20 cellular contexts compared by ENCODE assay signal in the genomic region with DNA sequence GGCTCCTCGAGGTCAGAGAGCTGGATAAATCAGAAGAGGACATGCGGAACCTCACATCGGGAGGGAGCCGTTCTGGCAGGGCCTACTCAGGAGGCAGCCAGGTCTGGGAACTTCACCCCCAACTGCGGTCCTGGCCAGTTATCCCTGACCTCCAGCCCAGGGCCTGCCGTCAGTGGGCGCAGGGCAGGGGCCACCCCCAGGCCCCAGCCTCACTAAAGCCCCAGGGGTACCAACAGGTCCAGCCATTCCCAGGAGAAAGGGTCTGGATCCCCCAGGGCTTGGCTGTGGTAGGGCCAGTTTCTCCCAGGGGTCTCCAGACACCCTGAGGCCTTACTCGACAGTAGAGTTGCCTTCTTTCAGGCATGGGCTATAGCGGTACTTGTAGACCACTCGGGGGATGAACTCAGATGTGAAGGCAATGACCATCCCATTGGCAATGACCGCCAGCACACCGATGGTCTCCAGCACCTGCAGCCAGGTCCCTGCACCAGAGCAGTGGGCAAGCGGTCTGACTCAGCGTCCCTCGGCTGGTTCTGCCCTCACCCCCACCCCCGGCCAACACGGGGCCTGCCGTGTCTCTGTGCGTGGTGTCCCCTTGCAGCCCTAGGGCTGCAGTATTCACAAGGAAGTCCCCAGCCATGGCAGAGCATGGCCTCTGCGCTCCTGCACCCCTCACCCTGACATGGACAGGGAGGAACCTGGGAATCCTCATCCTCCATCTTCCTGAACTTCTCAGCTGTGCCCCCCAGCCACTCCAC. TPM values are rescaled to one million over a fixed set of nuclear protein-coding genes. Genes with fewer than 3 reads are reported as not detected.
A peak's percentile ranks its signal among the peaks of the same experiment; 100 is the strongest.
DNase-seq lines count a peak whose midpoint lies in the region; ATAC-seq, FAIRE-seq and TF ChIP-seq lines count a peak whose summit lies in the region.
"Had no signal": no experiment of that assay in that cellular context is flagged by ENCODE, and none has a peak within 500 bp of the region (broad histone marks: within the 10 kb centered on the region; RNA-seq: fewer than 3 reads in every experiment).

No MANE protein-coding gene starts in this region.

- no peak for TF ChIP-seq EP300 in ovary (IDR thresholded peaks at IDR 0.05)

- 84 to 88% (median 87%) methylated on average over 19 to 20 of the region's 20 CpGs for whole genome bisulfite sequencing in ovary, 3 donors

- intact Hi-C loops in left cardiac atrium (cut with DNase I) (no loop called here), natural killer cell (cut with micrococcal nuclease) (loop anchor here (5.0 kb wide), 2 partner anchors 152 to 212 kb away; partner anchors contain the start of genes BET1L and RIC8A), ovary (cut with DNase I) (no loop called here)
- intact Hi-C loops in activated CD4-positive, alpha-beta memory T cell treated with anti-CD3 and anti-CD28 coated beads for 36 hours (cut with micrococcal nuclease), result loop anchor here (10.0 kb wide), 1 partner anchor 375 kb away; the partner anchor contains the start of genes CEND1 and SLC25A22

- H3K36me3 ChIP-seq in right atrium auricular region (no peaks in the 10 kb centered on the region), ovary (no peaks in the 10 kb centered on the region)

- TF ChIP-seq CTCF in right atrium auricular region (IDR thresholded peaks at IDR 0.05), result no peak
- TF ChIP-seq CTCF in natural killer cell (IDR thresholded peaks at IDR 0.05), result no peak
- no peak for TF ChIP-seq CTCF in ovary (IDR thresholded peaks at IDR 0.05)

- DNase-seq in left cardiac atrium, result peak; percentile 20
- no peak for DNase-seq in right atrium auricular region (ENCODE audit: low spot score)
- peak; percentile 14 for DNase-seq in natural killer cell
- peak in 1 of 2 donors; percentile 50 for DNase-seq in stimulated activated effector memory CD8-positive, alpha-beta T cell treated with anti-CD3 and anti-CD28 coated beads, Interleukin-12 subunit alpha, Interleukin-12 subunit beta, amount 100 ng/mL, for 72 hours (ENCODE audit: low spot score in 2 of 2)
- DNase-seq in RCC 7860 (ENCODE audit: low spot score), result no peak
- no peak for DNase-seq in activated CD4-positive, alpha-beta memory T cell treated with anti-CD3 and anti-CD28 coated beads for 36 hours
- no peak for DNase-seq in ovary
- DNase-seq: C1 segment of cervical spinal cord, GF-D8, GM23248, KG1, NCI-H1105 treated with DMSO at 0.1 percent for 48 hours, NCI-H1694 treated with DMSO at 0.1 percent for 48 hours, NCI-H510A, NCI-H774, SHP77 treated with DMSO at 0.1 percent for 48 hours had no signal

- H3K4me1 ChIP-seq in right atrium auricular region, result peaks cover 0 to 23% of the 10 kb centered on the region in 2 donors
- H3K4me1 ChIP-seq in ovary (ENCODE audit: insufficient read depth), result peaks cover 2% of the 10 kb centered on the region

- H3K9me3 Mint-ChIP-seq in T-helper 1 cell treated with Interleukin-12 subunit alpha and Interleukin-12 subunit beta and Interleukin-4 antibody, amounts not matched to agents 30 μg/mL and 1 μg/mL, for 36 hours, result no peaks in the 10 kb centered on the region
- peaks cover under 1% of the 10 kb centered on the region in 2 donors for H3K9me3 Mint-ChIP-seq in natural killer cell
- H3K9me3 Mint-ChIP-seq in stimulated activated effector memory CD8-positive, alpha-beta T cell treated with anti-CD3 and anti-CD28 coated beads, Interleukin-12 subunit alpha, Interleukin-12 subunit beta, amount 100 ng/mL, for 72 hours, result no peaks in the 10 kb centered on the region
- H3K9me3 Mint-ChIP-seq in activated CD4-positive, alpha-beta memory T cell treated with anti-CD3 and anti-CD28 coated beads for 36 hours, result no peaks in the 10 kb centered on the region

- peaks cover 14% of the 10 kb centered on the region for H3K36me3 Mint-ChIP-seq in T-helper 1 cell treated with Interleukin-12 subunit alpha and Interleukin-12 subunit beta and Interleukin-4 antibody, amounts not matched to agents 30 μg/mL and 1 μg/mL, for 36 hours (ENCODE audit: low read depth)
- H3K36me3 Mint-ChIP-seq in natural killer cell, result peaks cover 4% of the 10 kb centered on the region
- peaks cover 13% of the 10 kb centered on the region for H3K36me3 Mint-ChIP-seq in stimulated activated effector memory CD8-positive, alpha-beta T cell treated with anti-CD3 and anti-CD28 coated beads, Interleukin-12 subunit alpha, Interleukin-12 subunit beta, amount 100 ng/mL, for 72 hours
- H3K36me3 Mint-ChIP-seq in activated CD4-positive, alpha-beta memory T cell treated with anti-CD3 and anti-CD28 coated beads for 36 hours, result peaks cover 2% of the 10 kb centered on the region

- H3K27ac ChIP-seq in right atrium auricular region, result no peak overlapping the region
- no peak overlapping the region for H3K27ac ChIP-seq in ovary
- H3K27ac ChIP-seq: GM23248 had no signal

- H3K27me3 Mint-ChIP-seq in T-helper 1 cell treated with Interleukin-12 subunit alpha and Interleukin-12 subunit beta and Interleukin-4 antibody, amounts not matched to agents 30 μg/mL and 1 μg/mL, for 36 hours (ENCODE audit: low read depth), result no peaks in the 10 kb centered on the region
- peaks cover 2 to 4% of the 10 kb centered on the region in 2 donors for H3K27me3 Mint-ChIP-seq in natural killer cell (ENCODE audit: low read depth in 2 of 2)
- no peaks in the 10 kb centered on the region for H3K27me3 Mint-ChIP-seq in activated CD4-positive, alpha-beta memory T cell treated with anti-CD3 and anti-CD28 coated beads for 36 hours

- H3K27me3 ChIP-seq in right atrium auricular region (peaks cover 0 to 3% of the 10 kb centered on the region in 2 donors), ovary (no peaks in the 10 kb centered on the region)

- POLR2A ChIA-PET in activated CD4-positive, alpha-beta memory T cell treated with anti-CD3 and anti-CD28 coated beads for 36 hours (lab: Charles Lee), result no interaction called here

- no peaks in the 10 kb centered on the region for H3K9me3 ChIP-seq in right atrium auricular region
- H3K9me3 ChIP-seq in ovary, result no peaks in the 10 kb centered on the region

- ATAC-seq in left cardiac atrium (no peak), natural killer cell (no peak)
- ATAC-seq in stimulated activated effector memory CD8-positive, alpha-beta T cell treated with anti-CD3 and anti-CD28 coated beads, Interleukin-12 subunit alpha, Interleukin-12 subunit beta, amount 100 ng/mL, for 72 hours, result no peak
- ATAC-seq: HCT116, SK-N-SH treated with all-trans-retinoic acid at 6 μM for 48 hours had no signal

- H3K27ac Mint-ChIP-seq in T-helper 1 cell treated with Interleukin-12 subunit alpha and Interleukin-12 subunit beta and Interleukin-4 antibody, amounts not matched to agents 30 μg/mL and 1 μg/mL, for 36 hours, result no peak overlapping the region
- H3K27ac Mint-ChIP-seq in natural killer cell, result no peak overlapping the region
- H3K27ac Mint-ChIP-seq in stimulated activated effector memory CD8-positive, alpha-beta T cell treated with anti-CD3 and anti-CD28 coated beads, Interleukin-12 subunit alpha, Interleukin-12 subunit beta, amount 100 ng/mL, for 72 hours, result peak overlapping the region; percentile 40
- H3K27ac Mint-ChIP-seq in activated CD4-positive, alpha-beta memory T cell treated with anti-CD3 and anti-CD28 coated beads for 36 hours, result no peak overlapping the region

- no peak overlapping the region for H3K4me3 ChIP-seq in right atrium auricular region
- no peak overlapping the region for H3K4me3 ChIP-seq in ovary
- H3K4me3 ChIP-seq: GM23248 had no signal

- H3K4me1 Mint-ChIP-seq in T-helper 1 cell treated with Interleukin-12 subunit alpha and Interleukin-12 subunit beta and Interleukin-4 antibody, amounts not matched to agents 30 μg/mL and 1 μg/mL, for 36 hours (ENCODE audit: low read depth), result peaks cover 16% of the 10 kb centered on the region
- H3K4me1 Mint-ChIP-seq in natural killer cell, result peaks cover 9 to 35% of the 10 kb centered on the region in 2 donors
- H3K4me1 Mint-ChIP-seq in stimulated activated effector memory CD8-positive, alpha-beta T cell treated with anti-CD3 and anti-CD28 coated beads, Interleukin-12 subunit alpha, Interleukin-12 subunit beta, amount 100 ng/mL, for 72 hours, result peaks cover 21% of the 10 kb centered on the region
- peaks cover 15% of the 10 kb centered on the region for H3K4me1 Mint-ChIP-seq in activated CD4-positive, alpha-beta memory T cell treated with anti-CD3 and anti-CD28 coated beads for 36 hours (ENCODE audit: low read depth)

- FAIRE-seq in RCC 7860 (lab: Jason Lieb, UNC), result no peak

- CTCF ChIA-PET in activated CD4-positive, alpha-beta memory T cell treated with anti-CD3 and anti-CD28 coated beads for 36 hours (lab: Charles Lee), result interaction anchor here (0.6 to 0.8 kb wide), 2 partner anchors 29 to 146 kb away, joined by 3 read pairs; no protein-coding TSS in a partner anchor

- H3K4me3 Mint-ChIP-seq in T-helper 1 cell treated with Interleukin-12 subunit alpha and Interleukin-12 subunit beta and Interleukin-4 antibody, amounts not matched to agents 30 μg/mL and 1 μg/mL, for 36 hours, result peak overlapping the region; percentile 28
- no peak overlapping the region for H3K4me3 Mint-ChIP-seq in natural killer cell
- H3K4me3 Mint-ChIP-seq in stimulated activated effector memory CD8-positive, alpha-beta T cell treated with anti-CD3 and anti-CD28 coated beads, Interleukin-12 subunit alpha, Interleukin-12 subunit beta, amount 100 ng/mL, for 72 hours, result no peak overlapping the region
- H3K4me3 Mint-ChIP-seq in activated CD4-positive, alpha-beta memory T cell treated with anti-CD3 and anti-CD28 coated beads for 36 hours, result no peak overlapping the region

- TF ChIP-seq POLR2A in ovary (IDR thresholded peaks at IDR 0.05), result no peak

RNA-seq across cellular contexts. Expression of gene SIGIRR, which starts 4.6 kb away (rescaled TPM):
- total RNA-seq in left cardiac atrium (10 to 100 TPM; 35.4 to 36.7 TPM), right atrium auricular region (10 to 100 TPM; 26.6 to 33.3 TPM), natural killer cell (100 to 1,000 TPM; 619 to 690 (median 666) TPM), ovary (10 to 100 TPM; 15.0 to 52.6 (median 27.5) TPM)
- 10 to 100 TPM; 55.0 to 57.2 TPM for total RNA-seq in activated CD4-positive, alpha-beta memory T cell treated with anti-CD3 and anti-CD28 coated beads for 36 hours
- 10 to 100 TPM in 1 of 2 donors, 1 to 10 TPM in 1; 1.5 to 39.5 TPM for polyA plus RNA-seq in ovary

RNA-seq across cellular contexts. Expression of gene ANO9, which starts 22.4 kb away (rescaled TPM):
- total RNA-seq in left cardiac atrium (1 to 10 TPM in 1 of 2 donors, under 1 TPM in 1; 0.55 to 1.6 TPM), right atrium auricular region (under 1 TPM; 0.11 to 0.75 TPM), natural killer cell (10 to 100 TPM; 15.1 to 21.3 (median 15.1) TPM), ovary (10 to 100 TPM in 1 of 7 donors, 1 to 10 TPM in 2, under 1 TPM in 4; 0.15 to 11.4 (median 0.82) TPM)
- total RNA-seq in activated CD4-positive, alpha-beta memory T cell treated with anti-CD3 and anti-CD28 coated beads for 36 hours, result 10 to 100 TPM; 41.7 to 45.6 TPM
- polyA plus RNA-seq in ovary, result under 1 TPM; 0.12 to 0.31 TPM
- total RNA-seq: GM23248 had no signal
- polyA plus RNA-seq: GM23248 had no signal

RNA-seq across cellular contexts. Expression of gene PKP3, which starts 25.4 kb away (rescaled TPM):
- total RNA-seq in left cardiac atrium (under 1 TPM; 0.52 to 0.68 TPM), right atrium auricular region (1 to 10 TPM in 1 of 2 donors, under 1 TPM in 1; 0.43 to 1.0 TPM), natural killer cell (under 1 TPM in 2 of 3 donors, not detected in 1; 0.29 to 0.56 TPM), ovary (10 to 100 TPM in 1 of 7 donors, 1 to 10 TPM in 4, under 1 TPM in 2; 0.30 to 56.8 (median 3.4) TPM)
- total RNA-seq in activated CD4-positive, alpha-beta memory T cell treated with anti-CD3 and anti-CD28 coated beads for 36 hours, result under 1 TPM in 1 of 2 experiments, not detected in 1; 0.40 TPM
- under 1 TPM in 1 of 2 donors, not detected in 1; 0.21 TPM for polyA plus RNA-seq in ovary
- total RNA-seq: OCI-LY7 had no signal

RNA-seq across cellular contexts. Expression of gene PTDSS2, which starts 30.7 kb away (rescaled TPM):
- total RNA-seq in left cardiac atrium (10 to 100 TPM; 21.5 to 26.5 TPM), right atrium auricular region (10 to 100 TPM; 26.8 to 32.5 TPM), natural killer cell (10 to 100 TPM; 21.5 to 25.1 (median 23.4) TPM), ovary (10 to 100 TPM; 34.4 to 56.5 (median 42.7) TPM)
- total RNA-seq in activated CD4-positive, alpha-beta memory T cell treated with anti-CD3 and anti-CD28 coated beads for 36 hours, result 10 to 100 TPM; 15.0 to 16.7 TPM
- polyA plus RNA-seq in ovary, result 10 to 100 TPM; 17.1 to 38.6 TPM

RNA-seq across cellular contexts. Expression of gene B4GALNT4, which starts 50.1 kb away (rescaled TPM):
- total RNA-seq in left cardiac atrium, result 1 to 10 TPM; 2.1 to 2.4 TPM
- under 1 TPM in 1 of 2 donors, not detected in 1; 0.39 TPM for total RNA-seq in right atrium auricular region
- 1 to 10 TPM in 2 of 3 donors, under 1 TPM in 1; 0.66 to 1.5 (median 1.5) TPM for total RNA-seq in natural killer cell
- total RNA-seq in activated CD4-positive, alpha-beta memory T cell treated with anti-CD3 and anti-CD28 coated beads for 36 hours, result 1 to 10 TPM; 2.1 to 4.0 TPM
- total RNA-seq in ovary, result 10 to 100 TPM; 14.7 to 90.3 (median 52.5) TPM
- 10 to 100 TPM in 1 of 2 donors, 1 to 10 TPM in 1; 1.3 to 58.1 TPM for polyA plus RNA-seq in ovary
- total RNA-seq: OCI-LY7 had no signal

Comparison
In these comparisons a context has a peak if more than half of its experiments do, and no peak if none do; other contexts are left out.
1. DNase-seq: peak in left cardiac atrium (single experiment) and natural killer cell (single experiment); none in right atrium auricular region (single experiment), RCC 7860 (single experiment), activated CD4-positive, alpha-beta memory T cell treated with anti-CD3 and anti-CD28 coated beads for 36 hours (single experiment) and ovary (0 of 5).
2. RNA of gene SIGIRR, which starts 4.6 kb away (total RNA-seq): 619 to 690 TPM in natural killer cell; 55.0 to 57.2 TPM in activated CD4-positive, alpha-beta memory T cell treated with anti-CD3 and anti-CD28 coated beads for 36 hours, 35.4 to 36.7 TPM in left cardiac atrium, 26.6 to 33.3 TPM in right atrium auricular region and 15.0 to 52.6 TPM in ovary; every median in the first group is over 10 times any median in the second.
3. intact Hi-C loops: an anchor here in natural killer cell (5.0 kb wide) and activated CD4-positive, alpha-beta memory T cell treated with anti-CD3 and anti-CD28 coated beads for 36 hours (10.0 kb wide); none called in left cardiac atrium and ovary.